Comparison of ENCODE assay signal across 8 cellular contexts in genomic region chr6:6856538-6857523, GRCh38.
DNase-seq lines count a peak whose midpoint lies in the region; ATAC-seq and TF ChIP-seq lines count a peak whose summit lies in the region.

No MANE protein-coding gene starts in this region.

- DNase-seq in NOMO-1 treated with DMSO at 0.1 percent for 48 hours (lab: John Stamatoyannopoulos, UW; ENCODE audit: unreplicated experiment): peak; percentile 66
- DNase-seq in activated naive CD4-positive, alpha-beta T cell treated with Interleukin-2 at 50 U/mL for 16 hours: peak; percentile 49
- DNase-seq in iPS DF 19.7 (ENCODE audit: low read depth, low spot score): peak; percentile 48
- DNase-seq in stimulated activated CD4-positive, alpha-beta T cell treated with anti-CD3 and anti-CD28 coated beads, Interleukin-15, amount 100 ng/mL, for 48 hours (ENCODE audit: low read depth in 2 of 2): peak; percentile 53 to 58
- DNase-seq in NCI-H524 (lab: John Stamatoyannopoulos, UW): no peak
- no peak for DNase-seq in HuH-7.5 (ENCODE audit: low spot score)

- TF ChIP-seq POLR2A in GM15510 (IDR thresholded peaks at IDR 0.05; ENCODE audit: borderline replicate concordance, extremely low read depth, insufficient read length): peak; percentile 29

- peak; percentile 56 for ATAC-seq in HG02763 (IDR thresholded peaks at IDR 0.05; ENCODE audit: unreplicated experiment)

Comparison
In these comparisons a context has a peak if more than half of its experiments do, and no peak if none do; other contexts are left out.
1. DNase-seq: peak in NOMO-1 treated with DMSO at 0.1 percent for 48 hours (single experiment), activated naive CD4-positive, alpha-beta T cell treated with Interleukin-2 at 50 U/mL for 16 hours (single experiment), iPS DF 19.7 (single experiment) and stimulated activated CD4-positive, alpha-beta T cell treated with anti-CD3 and anti-CD28 coated beads, Interleukin-15, amount 100 ng/mL, for 48 hours (2 of 2); none in NCI-H524 (0 of 2) and HuH-7.5 (single experiment).